Comparison of ENCODE assay signal across 27 cellular contexts in genomic region chr12:113663396-113663795, GRCh38.
"Had no signal": no experiment of that assay in that cellular context is flagged by ENCODE, and none has a peak within 500 bp of the region (broad histone marks: within the 10 kb centered on the region; RNA-seq: fewer than 3 reads in every experiment).

No MANE protein-coding gene starts in this region.

- ATAC-seq: activated naive CD4-positive, alpha-beta T cell treated with anti-CD3 and anti-CD28 coated beads, Interleukin-2, amount 50 U/mL, for 72 hours; activated T-cell treated with anti-CD3 and anti-CD28 coated beads, Interleukin-2, amount 50 U/mL, for 72 hours; esophagus mucosa; T-helper 17 cell had no signal

- H3K27ac ChIP-seq: ascending aorta, brain microvascular endothelial cell, coronary artery, dorsolateral prefrontal cortex had no signal

- DNase-seq: activated CD4-positive, alpha-beta memory T cell treated with anti-CD3 and anti-CD28 coated beads, Interleukin-2, amount 10 ng/mL, durations not matched to agents 7 days and 5 days; activated CD4-positive, alpha-beta T cell treated with anti-CD3 and anti-CD28 coated beads for 1 hour; activated CD4-positive, alpha-beta T cell treated with anti-CD3 and anti-CD28 coated beads for 4 hours; activated CD4-positive, alpha-beta T cell treated with anti-CD3 and anti-CD28 coated beads, Interleukin-2, amount 10 ng/mL, durations not matched to agents 7 days and 5 days; activated CD4-positive, alpha-beta T cell treated with anti-CD3 and anti-CD28 coated beads, Interleukin-2, amount 50 U/mL, for 4 hours; activated CD8-positive, alpha-beta memory T cell treated with anti-CD3 and anti-CD28 coated beads, Interleukin-2, amount 50 U/mL, for 48 hours; activated gamma-delta T cell; activated naive CD4-positive, alpha-beta T cell; activated naive CD4-positive, alpha-beta T cell treated with anti-CD3 and anti-CD28 coated beads, Interleukin-2, amount 10 ng/mL, durations not matched to agents 7 days and 5 days; activated naive CD8-positive, alpha-beta T cell treated with anti-CD3 and anti-CD28 coated beads, Interleukin-2, amount 10 ng/mL, durations not matched to agents 7 days and 5 days; activated T-cell treated with anti-CD3 and anti-CD28 coated beads for 4 hours; activated T-cell treated with anti-CD3 and anti-CD28 coated beads, Interleukin-2, amount 50 U/mL, for 24 hours; activated T-cell treated with anti-CD3 and anti-CD28 coated beads, Interleukin-2, amount 50 U/mL, for 72 hours; brain microvascular endothelial cell; dorsolateral prefrontal cortex; effector memory CD4-positive, alpha-beta T cell; endodermal cell; foreskin fibroblast; head of caudate nucleus; T-helper 1 cell; T-helper 17 cell; T1000 had no signal

- H3K36me3 ChIP-seq: ascending aorta, brain microvascular endothelial cell had no signal

- H3K4me1 ChIP-seq: ascending aorta had no signal

- FAIRE-seq: frontal cortex had no signal

- H3K27me3 ChIP-seq: ascending aorta, brain microvascular endothelial cell had no signal

- H3K4me3 ChIP-seq: ascending aorta, coronary artery, dorsolateral prefrontal cortex had no signal

- H3K9me3 ChIP-seq: ascending aorta had no signal
